9 cellular contexts compared by ENCODE assay signal in the genomic region with DNA sequence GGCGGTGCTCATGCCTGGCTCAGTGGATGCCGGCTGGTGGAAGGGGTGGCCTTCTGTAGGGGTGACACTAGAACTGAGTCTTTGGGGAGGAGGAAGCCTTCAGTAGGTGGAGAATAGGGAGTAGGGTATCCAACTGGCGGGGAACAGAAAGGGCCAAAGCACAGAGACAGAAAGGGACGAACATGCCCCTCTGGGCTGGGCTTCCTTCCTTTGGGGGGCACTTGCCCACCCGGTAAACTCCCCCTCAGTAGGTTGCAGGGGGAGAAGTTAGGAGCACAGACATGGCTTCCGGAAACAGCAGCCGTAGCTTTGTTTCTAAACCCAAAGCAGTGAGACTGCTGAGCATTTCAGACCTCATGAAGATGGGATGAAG. TPM values are rescaled to one million over a fixed set of nuclear protein-coding genes. Genes with fewer than 3 reads are reported as not detected.
DNase-seq lines count a peak whose midpoint lies in the region; ATAC-seq and TF ChIP-seq lines count a peak whose summit lies in the region.
"Had no signal": no experiment of that assay in that cellular context is flagged by ENCODE, and none has a peak within 500 bp of the region (broad histone marks: within the 10 kb centered on the region; RNA-seq: fewer than 3 reads in every experiment).

No MANE protein-coding gene starts in this region.

- peak overlapping the region; percentile 90 for H3K9ac ChIP-seq in neuronal stem cell (ENCODE audit: low read depth, low read length, poor library complexity)

- H2BK15ac ChIP-seq in neuronal stem cell (ENCODE audit: low read length), result no peak overlapping the region

- H3K9me3 ChIP-seq in esophagus squamous epithelium (no peaks in the 10 kb centered on the region), neuronal stem cell (replicated peaks in 1 of 2; ENCODE audit: control insufficient read depth in 2 of 2, insufficient read depth in 1 of 2, low read depth in 1 of 2, low read length in 2 of 2) (peaks cover 0 to 2% of the 10 kb centered on the region in 2 donors)

- no peak overlapping the region for H2BK120ac ChIP-seq in neuronal stem cell (ENCODE audit: low read depth, low read length)

- peak overlapping the region; percentile 89 for H3K4me3 Mint-ChIP-seq in T-helper 2 cell treated with Interferon-gamma antibody and Interleukin-4, amounts not matched to agents 5 μg/mL and 100 μg/mL, for 36 hours

- intact Hi-C loops in esophagus squamous epithelium (cut with DNase I), result no loop called here

- H2AFZ ChIP-seq in neuronal stem cell (ENCODE audit: low read length), result peak overlapping the region; percentile 98

- no peak overlapping the region for H4K91ac ChIP-seq in neuronal stem cell (ENCODE audit: low read depth, low read length, poor library complexity)

- H3K36me3 Mint-ChIP-seq in T-helper 2 cell treated with Interferon-gamma antibody and Interleukin-4, amounts not matched to agents 5 μg/mL and 100 μg/mL, for 36 hours (ENCODE audit: low read depth), result peaks cover 11% of the 10 kb centered on the region

- H3K27me3 ChIP-seq in esophagus squamous epithelium (peaks cover 0 to 18% (median 0%) of the 10 kb centered on the region in 4 donors), neuronal stem cell (ENCODE audit: control insufficient read depth in 3 of 3, insufficient read depth in 3 of 3, low read depth in 1 of 3, low read length in 3 of 3) (peaks cover 0 to 14% (median 1%) of the 10 kb centered on the region in 3 experiments)

- no peak overlapping the region for H2BK5ac ChIP-seq in neuronal stem cell (ENCODE audit: low read length)

- peak; percentile 41 for DNase-seq in GM13977 (ENCODE audit: low spot score)
- no peak for DNase-seq in T-helper 2 cell treated with Interferon-gamma antibody and Interleukin-4, amounts not matched to agents 5 μg/mL and 100 μg/mL, for 36 hours (ENCODE audit: low spot score)
- no peak for DNase-seq in esophagus squamous epithelium (lab: John Stamatoyannopoulos, UW)
- no peak for DNase-seq in neuronal stem cell (ENCODE audit: low spot score)
- no peak for DNase-seq in NCI-H345 (lab: John Stamatoyannopoulos, UW)
- no peak for DNase-seq in A172 (ENCODE audit: low spot score)
- DNase-seq in NCI-H1417 (lab: John Stamatoyannopoulos, UW), result no peak

- TF ChIP-seq CTCF in GM13977 (IDR thresholded peaks at IDR 0.05; ENCODE audit: extremely low read depth, insufficient read depth, missing control alignments) (no peak), esophagus squamous epithelium (IDR thresholded peaks at IDR 0.05) (no peak)

- H2BK12ac ChIP-seq in neuronal stem cell (ENCODE audit: low read length), result no peak overlapping the region

- peak overlapping the region; percentile 93 for H3K18ac ChIP-seq in neuronal stem cell (ENCODE audit: low read length)

- no peaks in the 10 kb centered on the region for H3K27me3 Mint-ChIP-seq in T-helper 2 cell treated with Interferon-gamma antibody and Interleukin-4, amounts not matched to agents 5 μg/mL and 100 μg/mL, for 36 hours (ENCODE audit: low read depth)

- no peaks in the 10 kb centered on the region for H3K9me3 Mint-ChIP-seq in T-helper 2 cell treated with Interferon-gamma antibody and Interleukin-4, amounts not matched to agents 5 μg/mL and 100 μg/mL, for 36 hours

- peak overlapping the region; percentile 81 for H3K27ac Mint-ChIP-seq in T-helper 2 cell treated with Interferon-gamma antibody and Interleukin-4, amounts not matched to agents 5 μg/mL and 100 μg/mL, for 36 hours

- H3K4me2 ChIP-seq in neuronal stem cell (ENCODE audit: insufficient read depth, low read length, poor library complexity, severe bottlenecking), result peak overlapping the region; percentile 82

- WGBS in esophagus squamous epithelium, 2 donors, result 8 to 9% methylated on average over 4 to 6 of the region's 7 CpGs
- WGBS in neuronal stem cell (ENCODE audit: extremely low coverage in 2 of 2, insufficient read length in 2 of 2, insufficient replicate concordance in 1 of 2), 2 donors, result no CpG with 5 or more reads among the region's 7 CpGs

- in situ Hi-C loops in GM13977 (cut with MboI; ENCODE audit: low pct_unique_long_range_greater_than_20kb, low sequenced_read_pairs, unreplicated experiment), result no loop called here

- H3K4me1 ChIP-seq in esophagus squamous epithelium (peaks cover 8 to 39% (median 13%) of the 10 kb centered on the region in 3 donors), neuronal stem cell (ENCODE audit: control insufficient read depth in 2 of 2, insufficient read depth in 1 of 2, low read depth in 1 of 2, low read length in 2 of 2) (peaks cover 6% of the 10 kb centered on the region in 2 donors)

- peak overlapping the region; percentile 74 to 89 (median 86) for H3K4me3 ChIP-seq in esophagus squamous epithelium
- peak overlapping the region; percentile 74 to 88 for H3K4me3 ChIP-seq in neuronal stem cell (ENCODE audit: low read length in 2 of 2)

- no peak overlapping the region for H4K8ac ChIP-seq in neuronal stem cell (ENCODE audit: low read depth, low read length)

- peak overlapping the region; percentile 80 to 93 (median 86) for H3K27ac ChIP-seq in esophagus squamous epithelium
- no peak overlapping the region for H3K27ac ChIP-seq in neuronal stem cell (replicated peaks; ENCODE audit: low read length)

- H3K14ac ChIP-seq in neuronal stem cell (ENCODE audit: low read length), result no peak overlapping the region

- ATAC-seq in HG02678 (IDR thresholded peaks at IDR 0.05; ENCODE audit: unreplicated experiment), result peak; percentile 18

- TF ChIP-seq POLR2A in esophagus squamous epithelium (IDR thresholded peaks at IDR 0.05), result no peak

- H3K36me3 ChIP-seq in esophagus squamous epithelium (peaks cover 8 to 31% (median 21%) of the 10 kb centered on the region in 3 donors), neuronal stem cell (replicated peaks in 1 of 2; ENCODE audit: control insufficient read depth in 2 of 2, insufficient read depth in 2 of 2, low read length in 2 of 2) (peaks cover 16 to 18% of the 10 kb centered on the region in 2 donors)

- H2AK5ac ChIP-seq in neuronal stem cell (ENCODE audit: low read depth, low read length), result peak overlapping the region; percentile 63

- H3K23ac ChIP-seq in neuronal stem cell (ENCODE audit: low read depth, low read length, poor library complexity), result no peak overlapping the region

- H3K4me1 Mint-ChIP-seq in T-helper 2 cell treated with Interferon-gamma antibody and Interleukin-4, amounts not matched to agents 5 μg/mL and 100 μg/mL, for 36 hours (ENCODE audit: low read depth), result peaks cover 11% of the 10 kb centered on the region

- no peak overlapping the region for H3K4ac ChIP-seq in neuronal stem cell (ENCODE audit: low read length)

- H3K79me1 ChIP-seq in neuronal stem cell (ENCODE audit: low read depth, low read length), result peaks cover 2% of the 10 kb centered on the region

RNA-seq across cellular contexts. Expression of a gene that starts 0.8 kb away (rescaled TPM):
- 10 to 100 TPM in 2 of 4 donors, 1 to 10 TPM in 2; 6.0 to 32.2 (median 9.5) TPM for total RNA-seq in esophagus squamous epithelium
- 17.4 TPM for polyA plus RNA-seq in neuronal stem cell (2013, experiment 1 of 2)
- polyA plus RNA-seq in neuronal stem cell (2013, experiment 2 of 2), result 18.1 TPM
- 8.8 and 9.1 TPM in 2 replicates for total RNA-seq in A172 (2014; rRNA removed; shearing (Covaris generic))

RNA-seq across cellular contexts. Expression of a gene that starts 51.5 kb away (rescaled TPM):
- total RNA-seq in esophagus squamous epithelium, result 10 to 100 TPM in 2 of 4 donors, 1 to 10 TPM in 2; 2.7 to 20.4 (median 6.8) TPM
- 1.3 TPM for polyA plus RNA-seq in neuronal stem cell (2013, experiment 1 of 2)
- 1.6 TPM for polyA plus RNA-seq in neuronal stem cell (2013, experiment 2 of 2)
- total RNA-seq in A172 (2014; rRNA removed; shearing (Covaris generic)), result 6.5 and 11.8 TPM in 2 replicates
- total RNA-seq: T-helper 1 cell treated with Interleukin-12 subunit alpha and Interleukin-12 subunit beta and Interleukin-4 antibody, amounts not matched to agents 30 ng/mL and 1 ng/mL, for 36 hours had no signal
